8 cellular contexts compared by ENCODE assay signal in the genomic region with DNA sequence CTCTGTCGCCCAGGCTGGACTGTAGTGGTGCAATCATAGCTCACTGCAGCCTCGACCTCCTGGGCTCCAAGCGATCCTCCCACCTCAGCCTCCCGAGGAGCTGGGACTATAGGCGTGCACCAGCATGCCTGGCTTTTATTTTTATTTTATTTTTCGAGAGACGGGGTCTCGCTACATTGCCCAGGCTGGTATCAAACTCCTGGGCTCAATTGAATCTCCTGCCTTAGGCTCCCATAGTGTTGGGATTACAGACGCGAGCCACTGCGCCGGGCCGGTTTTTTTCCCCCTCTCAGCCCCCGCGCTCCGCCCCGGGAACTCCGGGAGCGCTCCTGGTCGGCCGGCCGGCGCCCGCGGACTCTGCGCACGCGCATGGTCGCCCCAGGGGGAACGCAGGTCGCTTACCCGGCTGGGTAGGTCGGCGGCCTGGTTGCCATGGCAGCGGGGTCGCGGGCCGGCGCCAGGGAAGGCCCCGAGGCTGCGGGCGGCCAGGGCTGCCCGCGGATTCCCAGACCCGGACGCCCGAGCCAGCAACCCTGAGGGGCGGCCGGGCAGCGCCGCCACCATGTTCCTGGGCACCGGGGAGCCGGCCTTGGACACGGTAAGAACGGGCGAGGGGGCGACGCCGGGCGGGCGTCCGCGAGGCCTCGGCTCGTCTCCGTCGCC. TPM values are rescaled to one million over a fixed set of nuclear protein-coding genes. Genes with fewer than 3 reads are reported as not detected.
A peak's percentile ranks its signal among the peaks of the same experiment; 100 is the strongest.
DNase-seq lines count a peak whose midpoint lies in the region; ATAC-seq lines count a peak whose summit lies in the region.

A gene with protein sequence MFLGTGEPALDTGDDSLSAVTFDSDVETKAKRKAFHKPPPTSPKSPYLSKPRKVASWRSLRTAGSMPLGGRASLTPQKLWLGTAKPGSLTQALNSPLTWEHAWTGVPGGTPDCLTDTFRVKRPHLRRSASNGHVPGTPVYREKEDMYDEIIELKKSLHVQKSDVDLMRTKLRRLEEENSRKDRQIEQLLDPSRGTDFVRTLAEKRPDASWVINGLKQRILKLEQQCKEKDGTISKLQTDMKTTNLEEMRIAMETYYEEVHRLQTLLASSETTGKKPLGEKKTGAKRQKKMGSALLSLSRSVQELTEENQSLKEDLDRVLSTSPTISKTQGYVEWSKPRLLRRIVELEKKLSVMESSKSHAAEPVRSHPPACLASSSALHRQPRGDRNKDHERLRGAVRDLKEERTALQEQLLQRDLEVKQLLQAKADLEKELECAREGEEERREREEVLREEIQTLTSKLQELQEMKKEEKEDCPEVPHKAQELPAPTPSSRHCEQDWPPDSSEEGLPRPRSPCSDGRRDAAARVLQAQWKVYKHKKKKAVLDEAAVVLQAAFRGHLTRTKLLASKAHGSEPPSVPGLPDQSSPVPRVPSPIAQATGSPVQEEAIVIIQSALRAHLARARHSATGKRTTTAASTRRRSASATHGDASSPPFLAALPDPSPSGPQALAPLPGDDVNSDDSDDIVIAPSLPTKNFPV (plus strand): TSS at position 360 of the 663 bp plus-strand sequence. CDS start 203 bp downstream, at position 563.

- DNase-seq in A172 (ENCODE audit: low spot score) (peak; percentile 77), NCI-H345 treated with DMSO at 0.1 percent for 48 hours (lab: John Stamatoyannopoulos, UW; ENCODE audit: unreplicated experiment) (peak; percentile 75), cerebellar cortex (ENCODE audit: low spot score) (peak; percentile 85), islet precursor cell (peak; percentile 97)
- peak; percentile 86 for DNase-seq in activated CD4-positive, CD25-positive, alpha-beta regulatory T cell treated with anti-CD3 and anti-CD28 coated beads, Interleukin-2, amount 50 U/mL, for 72 hours
- DNase-seq in stimulated activated CD4-positive, alpha-beta T cell treated with anti-CD3 and anti-CD28 coated beads, Interleukin-12 subunit alpha, Interleukin-12 subunit beta, amount 100 ng/mL, for 4 hours: peak; percentile 90

- ATAC-seq in GM18858 (IDR thresholded peaks at IDR 0.05; ENCODE audit: unreplicated experiment): peak; percentile 37
- ATAC-seq in HG03108 (IDR thresholded peaks at IDR 0.05; ENCODE audit: unreplicated experiment): peak; percentile 49

RNA-seq across cellular contexts. Expression of the gene that starts here (rescaled TPM):
- 26.1 and 35.5 TPM in 2 replicates for total RNA-seq in A172 (2014; rRNA removed; shearing (Covaris generic))

Comparison
In these comparisons a context has a peak if more than half of its experiments do, and no peak if none do; other contexts are left out.
1. Peak in every context shown above with its lines: DNase-seq and ATAC-seq.